8 cellular contexts compared by ENCODE assay signal in the genomic region with DNA sequence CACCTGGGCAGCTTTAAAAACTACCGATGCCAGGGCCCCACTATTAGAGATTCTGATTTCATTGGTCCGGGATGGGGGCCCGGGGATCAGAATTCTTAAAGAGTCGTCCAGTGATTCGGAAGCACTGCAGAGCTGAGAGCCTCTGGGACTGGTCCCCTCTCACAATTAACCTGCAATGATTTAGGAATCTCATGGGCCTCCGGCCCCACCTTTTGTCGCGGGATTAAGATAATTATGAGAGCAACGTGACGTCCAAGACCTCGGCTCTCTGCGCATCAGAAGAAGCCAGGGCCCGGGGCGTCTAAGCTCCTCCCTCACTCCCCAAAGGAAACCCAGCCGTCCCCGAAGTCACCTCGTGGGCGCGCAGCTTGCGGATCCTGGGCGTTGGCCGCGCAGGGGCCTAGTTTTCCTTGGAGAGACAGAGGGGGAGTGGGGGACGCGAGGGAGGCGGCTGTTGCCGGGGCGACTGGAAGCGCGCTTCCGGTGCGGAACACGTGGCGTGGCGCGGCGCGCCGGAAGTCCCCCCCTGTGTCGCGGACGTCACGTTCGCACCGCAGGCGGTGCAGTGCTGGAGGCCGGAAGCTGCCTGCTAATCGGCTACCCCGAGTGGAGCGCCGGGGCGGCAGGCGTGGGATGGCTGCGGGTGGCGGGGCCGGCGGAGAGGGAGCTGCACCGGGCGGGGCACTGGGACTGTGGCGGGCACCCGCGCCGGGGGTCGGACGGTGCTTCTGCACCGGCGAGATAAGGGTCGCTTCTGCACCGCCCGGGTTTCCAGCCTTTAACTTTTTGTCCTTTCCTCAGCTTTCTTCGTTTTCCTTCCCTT. TPM values are rescaled to one million over a fixed set of nuclear protein-coding genes. Genes with fewer than 3 reads are reported as not detected.
DNase-seq lines count a peak whose midpoint lies in the region; ATAC-seq and TF ChIP-seq lines count a peak whose summit lies in the region.

A gene with protein sequence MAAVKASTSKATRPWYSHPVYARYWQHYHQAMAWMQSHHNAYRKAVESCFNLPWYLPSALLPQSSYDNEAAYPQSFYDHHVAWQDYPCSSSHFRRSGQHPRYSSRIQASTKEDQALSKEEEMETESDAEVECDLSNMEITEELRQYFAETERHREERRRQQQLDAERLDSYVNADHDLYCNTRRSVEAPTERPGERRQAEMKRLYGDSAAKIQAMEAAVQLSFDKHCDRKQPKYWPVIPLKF (minus strand): TSS at position 468 of the 823 bp plus-strand sequence. CDS start 8,414 bp downstream, outside the sequence.

- H3K27me3 ChIP-seq in colonic mucosa: no peaks in the 10 kb centered on the region

- TF ChIP-seq CTCF in colonic mucosa (IDR thresholded peaks at IDR 0.05): no peak

- peak within 1 kb of the TSS; percentile 59 to 79 for H3K9ac ChIP-seq in colonic mucosa (ENCODE audit: low read depth in 2 of 2, low read length in 2 of 2)

- intact Hi-C loops in colonic mucosa (cut with DNase I) (loop anchor here (5.0 kb wide), 2 partner anchors 277 to 367 kb away; no protein-coding TSS in a partner anchor), left colon (cut with DNase I, micrococcal nuclease) (loop anchor here in 1 of 2 donors (2.0 to 5.0 kb wide), 2 partner anchors 371 to 1082 kb away; no protein-coding TSS in a partner anchor)

- DNase-seq in AG20443 (ENCODE audit: low spot score) (peak; percentile 86), NCI-H510A treated with DMSO at 0.1 percent for 48 hours (lab: John Stamatoyannopoulos, UW) (peak; percentile 71), colonic mucosa (peak; percentile 88), left colon (peak; percentile 89 to 91)
- peak; percentile 87 for DNase-seq in activated CD4-positive, alpha-beta T cell treated with anti-CD3 and anti-CD28 coated beads for 48 hours
- peak; percentile 85 for DNase-seq in stimulated activated CD4-positive, alpha-beta T cell treated with anti-CD3 and anti-CD28 coated beads, Interleukin-1b, Interleukin-23, amount 100 ng/mL, for 48 hours

- no peaks in the 10 kb centered on the region for H3K4me1 ChIP-seq in colonic mucosa

- peak within 1 kb of the TSS; percentile 69 for H3K4me3 ChIP-seq in colonic mucosa

- H3K9me3 ChIP-seq in colonic mucosa: no peaks in the 10 kb centered on the region

- peak; percentile 87 for ATAC-seq in GM19035 (IDR thresholded peaks at IDR 0.05; ENCODE audit: unreplicated experiment)
- ATAC-seq in HG03378 (IDR thresholded peaks at IDR 0.05; ENCODE audit: unreplicated experiment): peak; percentile 57
- peak; percentile 96 for ATAC-seq in left colon

- H3K36me3 ChIP-seq in colonic mucosa: no peaks in the 10 kb centered on the region

- peak within 1 kb of the TSS; percentile 78 for H3K27ac ChIP-seq in colonic mucosa

RNA-seq across cellular contexts. Expression of the gene that starts here (rescaled TPM):
- total RNA-seq in colonic mucosa (10 to 100 TPM; 16.4 to 20.9 TPM), left colon (10 to 100 TPM; 11.8 to 13.3 TPM)

Comparison
In these comparisons a context has a peak if more than half of its experiments do, and no peak if none do; other contexts are left out.
1. Peak in every context shown above with its lines: DNase-seq, ATAC-seq, H3K4me3 ChIP-seq and H3K27ac ChIP-seq.